ENCODE assay signal across 14 cellular contexts in the genomic region with DNA sequence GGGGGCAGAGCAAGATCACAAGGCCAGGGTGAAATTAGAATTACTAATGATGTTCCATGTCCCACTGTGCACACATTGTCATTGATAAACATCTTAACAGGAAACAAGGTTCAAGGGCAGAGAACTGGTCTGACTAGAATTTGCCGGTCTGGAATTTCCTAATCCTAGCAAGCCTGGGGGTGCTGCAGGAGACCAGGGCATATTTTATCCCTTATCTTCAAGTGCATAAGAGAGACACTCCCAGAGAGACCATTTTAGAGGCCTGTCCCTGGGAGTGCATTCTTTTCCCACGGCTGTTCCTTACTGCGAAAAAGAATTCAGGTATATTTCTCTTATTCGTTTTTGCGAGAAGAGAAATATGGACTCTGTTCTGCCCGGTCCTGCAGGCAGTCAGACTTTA. TPM values are rescaled to one million over a fixed set of nuclear protein-coding genes. Genes with fewer than 3 reads are reported as not detected.
A peak's percentile ranks its signal among the peaks of the same experiment; 100 is the strongest.
DNase-seq lines count a peak whose midpoint lies in the region; ATAC-seq and TF ChIP-seq lines count a peak whose summit lies in the region.
"Had no signal": no experiment of that assay in that cellular context is flagged by ENCODE, and none has a peak within 500 bp of the region (broad histone marks: within the 10 kb centered on the region; RNA-seq: fewer than 3 reads in every experiment).

No MANE protein-coding gene starts in this region.

- H3K27ac Mint-ChIP-seq in GM23338 (no peak overlapping the region), endodermal cell (no peak overlapping the region), osteocyte (ENCODE audit: unreplicated experiment) (no peak overlapping the region)
- H3K27ac Mint-ChIP-seq: B cell; CD8-positive, alpha-beta T cell; HFFc6 had no signal

- no peaks in the 10 kb centered on the region for H3K9me3 ChIP-seq in HEK293 (ENCODE audit: control insufficient read depth, insufficient read depth, low read depth, low read length)
- H3K9me3 ChIP-seq in endodermal cell (ENCODE audit: control insufficient read depth, low read length), result peaks cover 7% of the 10 kb centered on the region
- no peaks in the 10 kb centered on the region for H3K9me3 ChIP-seq in smooth muscle cell (replicated peaks; ENCODE audit: low read depth)

- H3K9me3 Mint-ChIP-seq in GM23338, result peaks cover 31% of the 10 kb centered on the region
- H3K9me3 Mint-ChIP-seq in endodermal cell, result peaks cover 26% of the 10 kb centered on the region
- H3K9me3 Mint-ChIP-seq in osteocyte (ENCODE audit: unreplicated experiment), result no peaks in the 10 kb centered on the region

- H3K4me1 ChIP-seq in GM23338 (ENCODE audit: insufficient read depth) (peaks cover 19% of the 10 kb centered on the region), HEK293 (ENCODE audit: control insufficient read depth, insufficient read depth, low read length) (no peaks in the 10 kb centered on the region), endodermal cell (ENCODE audit: control insufficient read depth, insufficient read depth, low read length) (no peaks in the 10 kb centered on the region), smooth muscle cell (ENCODE audit: low read depth) (no peaks in the 10 kb centered on the region)
- H3K4me1 ChIP-seq: BLaER1 treated with 17β-estradiol and CSF1 and Interleukin-3, amounts not matched to agents 10 nM and 100 nM; HAP-1 had no signal

- H3K27me3 Mint-ChIP-seq in GM23338 (ENCODE audit: insufficient read depth, low read depth, poor library complexity) (peaks cover 3% of the 10 kb centered on the region), endodermal cell (ENCODE audit: insufficient read depth) (peaks cover 3% of the 10 kb centered on the region), osteocyte (ENCODE audit: unreplicated experiment) (peaks cover 39% of the 10 kb centered on the region)
- H3K27me3 Mint-ChIP-seq: B cell had no signal

- ATAC-seq in GM23338 (no peak), GM21576 (IDR thresholded peaks at IDR 0.05; ENCODE audit: unreplicated experiment) (no peak)
- ATAC-seq: CD8-positive, alpha-beta T cell had no signal

- POLR2A ChIA-PET in HEK293 (lab: Yijun Ruan, JAX), result interaction anchor here (0.5 kb wide), 1 partner anchor 1006 kb away, joined by 3 read pairs; no protein-coding TSS in a partner anchor

- CTCF ChIA-PET in HEK293 (lab: Yijun Ruan, JAX), result interaction anchor here (0.5 kb wide), 1 partner anchor 1971 kb away, joined by 3 read pairs; no protein-coding TSS in a partner anchor

- H2AFZ ChIP-seq in GM23338 (no peak overlapping the region), smooth muscle cell (ENCODE audit: low read depth) (no peak overlapping the region)

- H3K36me3 Mint-ChIP-seq in GM23338 (ENCODE audit: low read depth) (peaks cover 28% of the 10 kb centered on the region), endodermal cell (ENCODE audit: low read depth) (no peaks in the 10 kb centered on the region), osteocyte (ENCODE audit: unreplicated experiment) (no peaks in the 10 kb centered on the region)
- H3K36me3 Mint-ChIP-seq: CD8-positive, alpha-beta T cell had no signal

- H3K79me2 ChIP-seq in GM23338 (replicated peaks; ENCODE audit: insufficient read depth) (no peaks in the 10 kb centered on the region), smooth muscle cell (ENCODE audit: low read depth) (no peaks in the 10 kb centered on the region)

- H3K27ac ChIP-seq in GM23338 (ENCODE audit: low read depth) (no peak overlapping the region), HEK293 (ENCODE audit: extremely low read depth, low read depth, low read length) (no peak overlapping the region), endodermal cell (ENCODE audit: low read depth, low read length) (no peak overlapping the region), smooth muscle cell (ENCODE audit: low read depth) (no peak overlapping the region)
- H3K27ac ChIP-seq: BLaER1 treated with 17β-estradiol and CSF1 and Interleukin-3, amounts not matched to agents 10 nM and 100 nM had no signal

- H3K9ac ChIP-seq in endodermal cell (ENCODE audit: extremely low read depth, low read length, poor library complexity, severe bottlenecking) (no peak overlapping the region), smooth muscle cell (ENCODE audit: low read depth) (no peak overlapping the region)
- H3K9ac ChIP-seq: BLaER1 treated with 17β-estradiol and CSF1 and Interleukin-3, amounts not matched to agents 10 nM and 100 nM had no signal

- H3K4me3 Mint-ChIP-seq in GM23338, result no peak overlapping the region
- no peak overlapping the region for H3K4me3 Mint-ChIP-seq in endodermal cell
- no peak overlapping the region for H3K4me3 Mint-ChIP-seq in osteocyte (ENCODE audit: unreplicated experiment)
- H3K4me3 Mint-ChIP-seq: B cell; CD8-positive, alpha-beta T cell; HFFc6 had no signal

- H3K4me2 ChIP-seq in GM23338 (no peak overlapping the region), smooth muscle cell (no peak overlapping the region)
- H3K4me2 ChIP-seq: BLaER1 treated with 17β-estradiol and CSF1 and Interleukin-3, amounts not matched to agents 10 nM and 100 nM had no signal

- H3K27me3 ChIP-seq in GM23338 (ENCODE audit: insufficient read depth), result no peaks in the 10 kb centered on the region
- no peaks in the 10 kb centered on the region for H3K27me3 ChIP-seq in endodermal cell (ENCODE audit: control insufficient read depth, insufficient read depth, low read length, poor library complexity, severe bottlenecking)
- H3K27me3 ChIP-seq in smooth muscle cell (ENCODE audit: low read depth), result no peaks in the 10 kb centered on the region
- H3K27me3 ChIP-seq: BLaER1 treated with 17β-estradiol and CSF1 and Interleukin-3, amounts not matched to agents 10 nM and 100 nM had no signal

- peaks cover 10% of the 10 kb centered on the region; the same call in 1 of the 2 replicates for H3K9me2 ChIP-seq in GM23338 (ENCODE audit: insufficient read depth)

- H3K4me3 ChIP-seq in GM23338 (no peak overlapping the region), HEK293 (ENCODE audit: low read depth, low read length) (no peak overlapping the region), endodermal cell (ENCODE audit: low read length) (no peak overlapping the region), smooth muscle cell (no peak overlapping the region)
- H3K4me3 ChIP-seq: BLaER1 treated with 17β-estradiol and CSF1 and Interleukin-3, amounts not matched to agents 10 nM and 100 nM; HAP-1 had no signal

- no peaks in the 10 kb centered on the region for H3F3A ChIP-seq in GM23338 (replicated peaks; ENCODE audit: low read depth)
- no peaks in the 10 kb centered on the region for H3F3A ChIP-seq in smooth muscle cell (ENCODE audit: low read depth)

- peak; percentile 51 for DNase-seq in GM23338 (ENCODE audit: low spot score)
- DNase-seq in endodermal cell, result peak; percentile 52
- peak; percentile 30 for DNase-seq in osteocyte (ENCODE audit: extremely low spot score, unreplicated experiment)
- no peak for DNase-seq in SHP77 (lab: John Stamatoyannopoulos, UW)
- DNase-seq in smooth muscle cell (lab: John Stamatoyannopoulos, UW; ENCODE audit: unreplicated experiment), result no peak
- DNase-seq: Calu3; CD8-positive, alpha-beta T cell; HFFc6; KG1 had no signal

- 90 to 95% methylated on average over 6 of the region's 6 CpGs for whole genome bisulfite sequencing in endodermal cell (ENCODE audit: insufficient coverage in 1 of 2, insufficient read length in 1 of 2), 2 experiments
- 92% methylated on average over 6 of the region's 6 CpGs for WGBS in smooth muscle cell (ENCODE audit: low lambda C conversion rate)

- no peaks in the 10 kb centered on the region for H4K20me1 ChIP-seq in GM23338 (replicated peaks; ENCODE audit: insufficient read depth)
- no peaks in the 10 kb centered on the region for H4K20me1 ChIP-seq in smooth muscle cell (ENCODE audit: low read depth)
- H4K20me1 ChIP-seq: BLaER1 treated with 17β-estradiol and CSF1 and Interleukin-3, amounts not matched to agents 10 nM and 100 nM had no signal

- H3K36me3 ChIP-seq in GM23338 (ENCODE audit: insufficient read depth), result 0 out of 2 replicates have a peak, but pooled peaks cover 4% of the 10 kb centered on the region
- H3K36me3 ChIP-seq in HEK293 (ENCODE audit: control insufficient read depth in 2 of 2, insufficient read depth in 1 of 2, low read length in 2 of 2), result no peaks in the 10 kb centered on the region
- no peaks in the 10 kb centered on the region for H3K36me3 ChIP-seq in endodermal cell (ENCODE audit: control insufficient read depth, insufficient read depth, low read length)
- no peaks in the 10 kb centered on the region for H3K36me3 ChIP-seq in smooth muscle cell (ENCODE audit: low read depth)
- H3K36me3 ChIP-seq: BLaER1 treated with 17β-estradiol and CSF1 and Interleukin-3, amounts not matched to agents 10 nM and 100 nM; HAP-1 had no signal

- TF ChIP-seq CTCF in GM23338 (conservative IDR thresholded peaks at IDR 0.05; ENCODE audit: low read depth in 2 of 2) (no peak), HEK293 (tag by site-specific recombination; IDR thresholded peaks at IDR 0.05) (no peak), endodermal cell (conservative IDR thresholded peaks at IDR 0.05) (no peak), osteocyte (IDR thresholded peaks at IDR 0.05) (no peak), smooth muscle cell (IDR thresholded peaks at IDR 0.05; ENCODE audit: borderline replicate concordance, insufficient read depth, poor library complexity, severe bottlenecking) (no peak)

- H3K4me1 Mint-ChIP-seq in GM23338, result peaks cover 27% of the 10 kb centered on the region
- H3K4me1 Mint-ChIP-seq in endodermal cell, result no peaks in the 10 kb centered on the region
- no peaks in the 10 kb centered on the region for H3K4me1 Mint-ChIP-seq in osteocyte (ENCODE audit: unreplicated experiment)

TF ChIP-seq in GM23338, 12 proteins besides CTCF, POLR2A, EP300 and RAD21 (continues in another document):
- TF ChIP-seq ZNF331 (CRISPR knock-in tag; IDR thresholded peaks at IDR 0.05; ENCODE audit: low read depth), result no peak

TF ChIP-seq in HEK293, 187 proteins besides CTCF, POLR2A, EP300 and RAD21:
- TF ChIP-seq ZBTB8A (tag by site-specific recombination; IDR thresholded peaks at IDR 0.05) (no peak), SETDB1 (IDR thresholded peaks at IDR 0.05; ENCODE audit: insufficient read length, low read length) (peak; percentile 79)

RNA-seq across cellular contexts. Expression of gene CD83, which starts 41.5 kb away (rescaled TPM):
- 10.9 and 13.2 TPM in 2 replicates for total RNA-seq in GM23338 (2014; rRNA removed; shearing (Covaris generic))
- 6.0 and 8.1 TPM in 2 replicates for polyA plus RNA-seq in GM23338 (2016; fragmentation: Nextera tagmentation; extraction: Ambion mirVana)
- total RNA-seq in endodermal cell, result 1 to 10 TPM; 2.8 to 7.0 TPM
- polyA plus RNA-seq in endodermal cell (2013, experiment 1 of 2), result 7.9 TPM
- polyA plus RNA-seq in endodermal cell (2013, experiment 2 of 2), result 7.2 TPM
- total RNA-seq in osteocyte, result 1.4 and 1.6 TPM in 2 replicates
- total RNA-seq in smooth muscle cell, result 3.1 and 4.0 TPM in 2 replicates
- polyA plus RNA-seq in smooth muscle cell, result 1.9 and 2.3 TPM in 2 replicates

Comparison
In these comparisons a context has a peak if more than half of its experiments do, and no peak if none do; other contexts are left out.
1. DNase-seq: peak in GM23338 (single experiment), endodermal cell (single experiment) and osteocyte (single experiment); none in SHP77 (0 of 2) and smooth muscle cell (single experiment).